Comparison of ENCODE assay signal across 13 cellular contexts in genomic region chr5:15757635-15758034, GRCh38.
"Had no signal": no experiment of that assay in that cellular context is flagged by ENCODE, and none has a peak within 500 bp of the region (broad histone marks: within the 10 kb centered on the region; RNA-seq: fewer than 3 reads in every experiment).

No MANE protein-coding gene starts in this region.

- H3K4me1 ChIP-seq: foreskin keratinocyte, pancreas, uterus had no signal

- H3K36me3 ChIP-seq: pancreas, sigmoid colon, uterus had no signal

- H3K9me3 ChIP-seq: pancreas, uterus had no signal

- H3K27me3 ChIP-seq: foreskin keratinocyte, pancreas, sigmoid colon, uterus had no signal

- ATAC-seq: foreskin keratinocyte; pancreas; stimulated activated effector memory CD8-positive, alpha-beta T cell treated with anti-CD3 and anti-CD28 coated beads, Interleukin-12 subunit alpha, Interleukin-12 subunit beta, amount 100 ng/mL, for 72 hours had no signal

- DNase-seq: activated CD4-positive, alpha-beta T cell treated with anti-CD3 and anti-CD28 coated beads, Interleukin-2, amount 50 U/mL, for 1 hour; activated CD8-positive, alpha-beta memory T cell treated with anti-CD3 and anti-CD28 coated beads for 24 hours; activated naive CD4-positive, alpha-beta T cell treated with Interleukin-2 at 50 U/mL for 16 hours; anterior cingulate cortex; cerebellar nuclear complex; effector memory CD4-positive, alpha-beta T cell; midbrain; pancreas; sigmoid colon; stimulated activated CD4-positive, alpha-beta T cell treated with anti-CD3 and anti-CD28 coated beads, Interleukin-2, amount 100 ng/mL, for 24 hours; uterus had no signal

- H3K27ac ChIP-seq: foreskin keratinocyte, pancreas, sigmoid colon, uterus had no signal

- FAIRE-seq: pancreas had no signal

- H3K4me3 ChIP-seq: pancreas, sigmoid colon, uterus had no signal
